In genomic region chr21:21151231-21151630, GRCh38 we compare ENCODE assay signal across 8 cellular contexts.
"Had no signal": no experiment of that assay in that cellular context is flagged by ENCODE, and none has a peak within 500 bp of the region (broad histone marks: within the 10 kb centered on the region; RNA-seq: fewer than 3 reads in every experiment).

No MANE protein-coding gene starts in this region.

- ATAC-seq: GM12878 had no signal

- DNase-seq: GDM1, GF-D8 had no signal

- FAIRE-seq: G401.6, GM12878, GM12891, GM12892, GM18507, GM19239 had no signal

- H3K4me3 ChIP-seq: GM12878 had no signal
